Comparison of ENCODE assay signal across 1 cellular context in genomic region chr20:434661-435419, GRCh38.
TF ChIP-seq lines count a peak whose summit lies in the region.

No MANE protein-coding gene starts in this region.

TF ChIP-seq in HepG2, 621 proteins besides CTCF, POLR2A, EP300 and RAD21 (continued from another document):
- TF ChIP-seq ZNF576 (CRISPR knock-in tag; IDR thresholded peaks at IDR 0.05): 0 out of 2 replicates have a peak, but pooled peaks have one; percentile 39
- peak; percentile 94 for TF ChIP-seq ZBTB33 (CRISPR knock-in tag; IDR thresholded peaks at IDR 0.05)
- 0 out of 2 replicates have a peak, but pooled peaks have one; percentile 52 for TF ChIP-seq GLI4 (CRISPR knock-in tag; IDR thresholded peaks at IDR 0.05; ENCODE audit: borderline replicate concordance)
- TF ChIP-seq NFE2L2 (IDR thresholded peaks at IDR 0.05; ENCODE audit: low read length): no peak
- no peak for TF ChIP-seq ZMAT5 (CRISPR knock-in tag; IDR thresholded peaks at IDR 0.05; ENCODE audit: borderline replicate concordance, low read depth)
- TF ChIP-seq ZNF318 (CRISPR knock-in tag; IDR thresholded peaks at IDR 0.05): peak; percentile 77
- TF ChIP-seq FOSL2 (CRISPR knock-in tag; IDR thresholded peaks at IDR 0.05): 0 out of 2 replicates have a peak, but pooled peaks have one; percentile 11
- 0 out of 2 replicates have a peak, but pooled peaks have one; percentile 35 for TF ChIP-seq KDM2A (CRISPR knock-in tag; IDR thresholded peaks at IDR 0.05; ENCODE audit: borderline replicate concordance, low read depth)
- TF ChIP-seq ZNF292 (CRISPR knock-in tag; IDR thresholded peaks at IDR 0.05; ENCODE audit: borderline replicate concordance, low read depth): no peak
- 0 out of 2 replicates have a peak, but pooled peaks have one; percentile 41 for TF ChIP-seq ZBTB34 (CRISPR knock-in tag; IDR thresholded peaks at IDR 0.05)
- TF ChIP-seq RXRA (CRISPR knock-in tag; IDR thresholded peaks at IDR 0.05): 0 out of 2 replicates have a peak, but pooled peaks have one; percentile 12
- peak; percentile 58; the same call in 1 of the 2 replicates for TF ChIP-seq KDM5B (CRISPR knock-in tag; IDR thresholded peaks at IDR 0.05; ENCODE audit: borderline replicate concordance)
- 0 out of 2 replicates have a peak, but pooled peaks have one; percentile 27 for TF ChIP-seq SKIL (CRISPR knock-in tag; IDR thresholded peaks at IDR 0.05; ENCODE audit: borderline replicate concordance)
- 0 out of 2 replicates have a peak, but pooled peaks have one; percentile 69 for TF ChIP-seq ZNF547 (CRISPR knock-in tag; IDR thresholded peaks at IDR 0.05)
- 0 out of 2 replicates have a peak, but pooled peaks have one; percentile 41 for TF ChIP-seq ARNT2 (CRISPR knock-in tag; IDR thresholded peaks at IDR 0.05; ENCODE audit: low read depth)
- peak; percentile 90 for TF ChIP-seq RBM22 (optimal IDR thresholded peaks at IDR 0.05; ENCODE audit: low read length)
- peak; percentile 29; the same call in 1 of the 2 replicates for TF ChIP-seq HBP1 (CRISPR knock-in tag; IDR thresholded peaks at IDR 0.05; ENCODE audit: low read depth)
- peak; percentile 39; the same call in 1 of the 2 replicates for TF ChIP-seq ZNF780A (CRISPR knock-in tag; IDR thresholded peaks at IDR 0.05)
- 0 out of 2 replicates have a peak, but pooled peaks have one; percentile 19 for TF ChIP-seq NR0B2 (CRISPR knock-in tag; IDR thresholded peaks at IDR 0.05)
- peak; percentile 88 for TF ChIP-seq ZC3H4 (CRISPR knock-in tag; IDR thresholded peaks at IDR 0.05; ENCODE audit: borderline replicate concordance)
- TF ChIP-seq ZNF12 (CRISPR knock-in tag; IDR thresholded peaks at IDR 0.05): no peak
- TF ChIP-seq ZNF33B (CRISPR knock-in tag; IDR thresholded peaks at IDR 0.05): 0 out of 2 replicates have a peak, but pooled peaks have one; percentile 74
- TF ChIP-seq ZNF121 (CRISPR knock-in tag; IDR thresholded peaks at IDR 0.05): no peak
- peak; percentile 87; the same call in 1 of the 2 replicates for TF ChIP-seq SSRP1 (CRISPR knock-in tag; IDR thresholded peaks at IDR 0.05)
- TF ChIP-seq PAF1 (CRISPR knock-in tag; IDR thresholded peaks at IDR 0.05): 0 out of 2 replicates have a peak, but pooled peaks have one; percentile 84
- peak in 1 of 2 experiments; percentile 32; a peak in 1 of 4 replicates for TF ChIP-seq ATF4 (CRISPR knock-in tag; IDR thresholded peaks at IDR 0.05)
- 0 out of 2 replicates have a peak, but pooled peaks have one; percentile 5 for TF ChIP-seq ZFX (CRISPR knock-in tag; IDR thresholded peaks at IDR 0.05; ENCODE audit: low read depth)
- TF ChIP-seq ZC3H13 (CRISPR knock-in tag; IDR thresholded peaks at IDR 0.05): peak; percentile 84
- TF ChIP-seq AGO2 (optimal IDR thresholded peaks at IDR 0.05; ENCODE audit: low read depth, low read length): peak; percentile 91
- TF ChIP-seq ELF4 (CRISPR knock-in tag; IDR thresholded peaks at IDR 0.05; ENCODE audit: borderline replicate concordance): no peak
- TF ChIP-seq TFE3 (CRISPR knock-in tag; IDR thresholded peaks at IDR 0.05): no peak
